In the genomic region with DNA sequence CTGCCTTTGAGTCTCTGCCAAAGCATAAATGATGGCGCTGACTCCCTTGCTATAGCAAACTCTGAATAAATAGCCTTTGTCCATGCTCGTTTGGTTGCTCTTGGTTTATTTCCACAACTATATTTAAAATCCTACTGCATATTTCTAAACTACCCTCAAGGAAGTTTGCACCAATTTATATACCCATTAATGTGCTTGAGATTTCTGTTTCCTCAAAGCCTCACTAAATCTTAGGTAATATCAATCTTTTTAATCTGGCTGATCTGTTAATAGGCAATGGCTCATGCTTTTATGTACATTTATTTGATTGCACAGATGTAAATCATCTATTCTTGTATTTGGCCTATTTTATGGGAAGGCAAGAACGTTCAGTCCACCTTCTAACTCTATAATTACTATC, we compare ENCODE assay signal across 21 cellular contexts.
"Had no signal": no experiment of that assay in that cellular context is flagged by ENCODE, and none has a peak within 500 bp of the region (broad histone marks: within the 10 kb centered on the region; RNA-seq: fewer than 3 reads in every experiment).

No MANE protein-coding gene starts in this region.

- H3K27me3 ChIP-seq: dorsolateral prefrontal cortex, esophagus muscularis mucosa, foreskin keratinocyte, gastrocnemius medialis, heart right ventricle, left lung had no signal

- H3K36me3 ChIP-seq: esophagus muscularis mucosa, gastrocnemius medialis, heart right ventricle, left lung, lower lobe of right lung had no signal

- FAIRE-seq: colon, endothelial cell of umbilical vein, islet of Langerhans had no signal

- ATAC-seq: foreskin keratinocyte, gastrocnemius medialis, heart right ventricle, left cardiac atrium, left lung, left ventricle myocardium superior, lower lobe of right lung, mucosa of descending colon had no signal

- H3K4me1 ChIP-seq: esophagus muscularis mucosa, foreskin keratinocyte, gastrocnemius medialis, heart right ventricle, left lung, lower lobe of right lung had no signal

- H3K4me3 ChIP-seq: coronary artery, dorsolateral prefrontal cortex, esophagus muscularis mucosa, gastrocnemius medialis, heart right ventricle, left lung, lower lobe of right lung, mucosa of descending colon had no signal

- H3K27ac ChIP-seq: coronary artery, dorsolateral prefrontal cortex, esophagus muscularis mucosa, foreskin keratinocyte, gastrocnemius medialis, heart right ventricle, left lung, lower lobe of right lung had no signal

- DNase-seq: dorsolateral prefrontal cortex; effector CD4-positive, alpha-beta T cell; effector memory CD4-positive, alpha-beta T cell; foreskin keratinocyte; gastrocnemius medialis; glutamatergic neuron; head of caudate nucleus; heart right ventricle; hippocampal formation; left cardiac atrium; left lung; left ventricle myocardium superior; lower lobe of right lung; mesenchymal stem cell; mucosa of descending colon; naive B cell had no signal

- H3K9me3 ChIP-seq: esophagus muscularis mucosa, gastrocnemius medialis, left lung, lower lobe of right lung, mucosa of descending colon had no signal
